1 cellular context compared by ENCODE assay signal in genomic region chr3:51669241-51670052, GRCh38.
TF ChIP-seq lines count a peak whose summit lies in the region.

No MANE protein-coding gene starts in this region.

TF ChIP-seq in HepG2, 621 proteins besides CTCF, POLR2A, EP300 and RAD21 (continued from another document and continues in another):
- TF ChIP-seq AKNA (CRISPR knock-in tag; IDR thresholded peaks at IDR 0.05; ENCODE audit: borderline replicate concordance) (no peak), ZNF850 (CRISPR knock-in tag; conservative IDR thresholded peaks at IDR 0.05) (no peak), ZNF260 (CRISPR knock-in tag; IDR thresholded peaks at IDR 0.05; ENCODE audit: borderline replicate concordance, low read depth) (0 out of 2 replicates have a peak, but pooled peaks have one; percentile 48), CERS6 (CRISPR knock-in tag; IDR thresholded peaks at IDR 0.05) (no peak), ZNF275 (CRISPR knock-in tag; IDR thresholded peaks at IDR 0.05; ENCODE audit: borderline replicate concordance) (no peak), ZFP36L2 (CRISPR knock-in tag; IDR thresholded peaks at IDR 0.05) (no peak), PAWR (CRISPR knock-in tag; IDR thresholded peaks at IDR 0.05; ENCODE audit: borderline replicate concordance) (no peak), HOMEZ (CRISPR knock-in tag; IDR thresholded peaks at IDR 0.05; ENCODE audit: low read depth) (no peak), AFF4 (CRISPR knock-in tag; IDR thresholded peaks at IDR 0.05) (no peak), ZNF720 (CRISPR knock-in tag; IDR thresholded peaks at IDR 0.05) (no peak), HOXA7 (CRISPR knock-in tag; IDR thresholded peaks at IDR 0.05) (no peak), FIP1L1 (IDR thresholded peaks at IDR 0.05; ENCODE audit: borderline replicate concordance, insufficient read depth, low read depth, low read length) (no peak), ZXDC (CRISPR knock-in tag; IDR thresholded peaks at IDR 0.05) (no peak), ZNF670 (CRISPR knock-in tag; IDR thresholded peaks at IDR 0.05; ENCODE audit: borderline replicate concordance) (no peak), ZSCAN29 (CRISPR knock-in tag; conservative IDR thresholded peaks at IDR 0.05) (no peak), MAF1 (CRISPR knock-in tag; IDR thresholded peaks at IDR 0.05; ENCODE audit: borderline replicate concordance) (peak; percentile 29; the same call in 1 of the 2 replicates), GMEB1 (CRISPR knock-in tag; IDR thresholded peaks at IDR 0.05; ENCODE audit: borderline replicate concordance) (no peak), MLLT10 (CRISPR knock-in tag; IDR thresholded peaks at IDR 0.05) (no peak), CENPBD1 (CRISPR knock-in tag; IDR thresholded peaks at IDR 0.05; ENCODE audit: borderline replicate concordance, low read depth) (no peak), ZNF549 (CRISPR knock-in tag; IDR thresholded peaks at IDR 0.05) (no peak), ZZZ3 (CRISPR knock-in tag; IDR thresholded peaks at IDR 0.05; ENCODE audit: borderline replicate concordance) (no peak), ZNF256 (CRISPR knock-in tag; conservative IDR thresholded peaks at IDR 0.05) (no peak; the same call in 1 of the 2 replicates), ZFP36 (IDR thresholded peaks at IDR 0.05; ENCODE audit: borderline replicate concordance, low read depth, low read length, partially characterized antibody) (no peak), ZFP37 (CRISPR knock-in tag; IDR thresholded peaks at IDR 0.05; ENCODE audit: borderline replicate concordance) (0 out of 2 replicates have a peak, but pooled peaks have one; percentile 47), SALL1 (CRISPR knock-in tag; IDR thresholded peaks at IDR 0.05) (0 out of 2 replicates have a peak, but pooled peaks have one; percentile 20), ZNF33A (CRISPR knock-in tag; IDR thresholded peaks at IDR 0.05; ENCODE audit: borderline replicate concordance) (no peak), TRAFD1 (CRISPR knock-in tag; IDR thresholded peaks at IDR 0.05; ENCODE audit: borderline replicate concordance) (no peak), ZNF552 (CRISPR knock-in tag; IDR thresholded peaks at IDR 0.05; ENCODE audit: borderline replicate concordance) (no peak), KAT7 (CRISPR knock-in tag; IDR thresholded peaks at IDR 0.05; ENCODE audit: borderline replicate concordance) (no peak), TFDP2 (CRISPR knock-in tag; IDR thresholded peaks at IDR 0.05) (no peak), ATF5 (CRISPR knock-in tag; IDR thresholded peaks at IDR 0.05; ENCODE audit: low read depth) (no peak), TBL1XR1 (IDR thresholded peaks at IDR 0.05; ENCODE audit: borderline replicate concordance, low read length, partially characterized antibody) (no peak), U2AF2 (IDR thresholded peaks at IDR 0.05; ENCODE audit: low read depth, low read length) (no peak), MBNL3 (CRISPR knock-in tag; conservative IDR thresholded peaks at IDR 0.05) (no peak), HMGA1 (CRISPR knock-in tag; conservative IDR thresholded peaks at IDR 0.05) (no peak), ZNF101 (CRISPR knock-in tag; IDR thresholded peaks at IDR 0.05; ENCODE audit: borderline replicate concordance, low read depth) (no peak)
